Comparison of ENCODE assay signal across 14 cellular contexts in genomic region chr10:61815505-61815904, GRCh38.
"Had no signal": no experiment of that assay in that cellular context is flagged by ENCODE, and none has a peak within 500 bp of the region (broad histone marks: within the 10 kb centered on the region; RNA-seq: fewer than 3 reads in every experiment).

No MANE protein-coding gene starts in this region.

- H3K9me3 Mint-ChIP-seq: activated CD4-positive, alpha-beta T cell treated with anti-CD3 and anti-CD28 coated beads, Interleukin-2, amount 10 ng/mL, durations not matched to agents 7 days and 5 days; activated naive CD8-positive, alpha-beta T cell treated with anti-CD3 and anti-CD28 coated beads, Interleukin-2, amount 10 ng/mL, durations not matched to agents 7 days and 5 days; natural killer cell treated with Interleukin-12 subunit alpha and Interleukin-12 subunit beta and Interleukin-15 and Interleukin-18, amount 100 ng/mL, for 72 hours had no signal

- H3K4me3 ChIP-seq: cardiac muscle cell, lung, tibial nerve, vagina had no signal

- H3K36me3 Mint-ChIP-seq: activated naive CD8-positive, alpha-beta T cell treated with anti-CD3 and anti-CD28 coated beads, Interleukin-2, amount 10 ng/mL, durations not matched to agents 7 days and 5 days; natural killer cell treated with Interleukin-12 subunit alpha and Interleukin-12 subunit beta and Interleukin-15 and Interleukin-18, amount 100 ng/mL, for 72 hours had no signal

- H3K9me3 ChIP-seq: tibial nerve, vagina had no signal

- DNase-seq: activated CD4-positive, alpha-beta T cell treated with anti-CD3 and anti-CD28 coated beads, Interleukin-2, amount 10 ng/mL, durations not matched to agents 7 days and 5 days; activated CD8-positive, alpha-beta memory T cell treated with anti-CD3 and anti-CD28 coated beads for 24 hours; activated naive CD4-positive, alpha-beta T cell; activated naive CD8-positive, alpha-beta T cell treated with anti-CD3 and anti-CD28 coated beads, Interleukin-2, amount 10 ng/mL, durations not matched to agents 7 days and 5 days; anterior cingulate cortex; stimulated activated CD4-positive, alpha-beta T cell treated with anti-CD3 and anti-CD28 coated beads, Interleukin-15, amount 100 ng/mL, for 24 hours; stimulated activated CD4-positive, alpha-beta T cell treated with anti-CD3 and anti-CD28 coated beads, Interleukin-4, amount 100 ng/mL, for 1 hour; stimulated activated naive CD4-positive, alpha-beta T cell treated with Interleukin-2 at 50 U/mL for 16 hours; substantia nigra had no signal

- H3K27ac ChIP-seq: cardiac muscle cell, tibial nerve, vagina had no signal

- H3K27me3 Mint-ChIP-seq: activated CD4-positive, alpha-beta T cell treated with anti-CD3 and anti-CD28 coated beads, Interleukin-2, amount 10 ng/mL, durations not matched to agents 7 days and 5 days; activated naive CD8-positive, alpha-beta T cell treated with anti-CD3 and anti-CD28 coated beads, Interleukin-2, amount 10 ng/mL, durations not matched to agents 7 days and 5 days had no signal

- H3K4me3 Mint-ChIP-seq: activated CD4-positive, alpha-beta T cell treated with anti-CD3 and anti-CD28 coated beads, Interleukin-2, amount 10 ng/mL, durations not matched to agents 7 days and 5 days; activated naive CD8-positive, alpha-beta T cell treated with anti-CD3 and anti-CD28 coated beads, Interleukin-2, amount 10 ng/mL, durations not matched to agents 7 days and 5 days; natural killer cell treated with Interleukin-12 subunit alpha and Interleukin-12 subunit beta and Interleukin-15 and Interleukin-18, amount 100 ng/mL, for 72 hours had no signal

- H3K36me3 ChIP-seq: cardiac muscle cell, tibial nerve, vagina had no signal

- ATAC-seq: natural killer cell treated with Interleukin-12 subunit alpha and Interleukin-12 subunit beta and Interleukin-15 and Interleukin-18, amount 100 ng/mL, for 72 hours had no signal

- H3K27me3 ChIP-seq: cardiac muscle cell, tibial nerve, vagina had no signal

- H3K27ac Mint-ChIP-seq: activated CD4-positive, alpha-beta T cell treated with anti-CD3 and anti-CD28 coated beads, Interleukin-2, amount 10 ng/mL, durations not matched to agents 7 days and 5 days; activated naive CD8-positive, alpha-beta T cell treated with anti-CD3 and anti-CD28 coated beads, Interleukin-2, amount 10 ng/mL, durations not matched to agents 7 days and 5 days; natural killer cell treated with Interleukin-12 subunit alpha and Interleukin-12 subunit beta and Interleukin-15 and Interleukin-18, amount 100 ng/mL, for 72 hours had no signal

- H3K4me1 ChIP-seq: tibial nerve, vagina had no signal
